Comparison of ENCODE assay signal across 17 cellular contexts in the genomic region with DNA sequence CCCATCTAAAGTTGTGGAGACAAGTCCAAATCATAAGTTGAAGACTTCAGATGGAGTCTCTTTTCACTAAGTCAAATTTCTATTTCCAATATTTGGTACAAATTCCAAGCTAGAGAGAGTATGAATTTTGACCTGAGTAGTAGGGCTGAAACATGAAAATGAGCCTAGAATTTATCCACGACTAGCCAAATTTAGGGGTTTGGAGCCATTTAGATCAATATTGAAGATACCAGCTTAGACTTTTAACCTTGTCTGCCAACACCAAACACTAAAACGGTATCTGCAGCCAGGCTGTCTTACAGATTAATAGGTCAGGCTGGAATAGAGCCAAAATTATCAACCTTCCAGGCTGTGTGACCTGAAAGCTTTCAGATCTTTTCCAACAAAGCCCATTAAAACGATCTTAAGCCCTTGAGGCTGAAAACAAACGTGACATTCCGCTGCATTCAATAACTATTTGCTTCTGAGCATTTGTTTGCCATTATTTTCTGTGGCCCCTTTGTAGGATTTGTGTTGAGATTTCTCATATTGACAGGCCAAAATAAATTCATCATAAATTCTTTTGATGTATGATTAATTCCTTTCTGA.
"Had no signal": no experiment of that assay in that cellular context is flagged by ENCODE, and none has a peak within 500 bp of the region (broad histone marks: within the 10 kb centered on the region; RNA-seq: fewer than 3 reads in every experiment).

No MANE protein-coding gene starts in this region.

- H3K27me3 ChIP-seq: adrenal gland, gastrocnemius medialis, heart left ventricle, ovary, sigmoid colon, upper lobe of right lung had no signal

- H3K36me3 ChIP-seq: adrenal gland, gastrocnemius medialis, heart left ventricle, ovary, sigmoid colon, thoracic aorta, upper lobe of right lung had no signal

- H3K4me3 ChIP-seq: adrenal gland, gastrocnemius medialis, heart left ventricle, ovary, sigmoid colon, thoracic aorta, upper lobe of right lung had no signal

- H3K4me1 ChIP-seq: adrenal gland, gastrocnemius medialis, heart left ventricle, sigmoid colon, upper lobe of right lung had no signal

- H3K9me3 ChIP-seq: gastrocnemius medialis, ovary, sigmoid colon, thoracic aorta, upper lobe of right lung had no signal

- DNase-seq: activated CD4-positive, alpha-beta T cell treated with anti-CD3 and anti-CD28 coated beads, Interleukin-2, amount 50 U/mL, for 1 hour; activated gamma-delta T cell treated with Interleukin-2 at 50 U/mL for 16 hours; adrenal gland; effector CD4-positive, alpha-beta T cell; gastrocnemius medialis; heart left ventricle; left ventricle myocardium superior; ovary; sigmoid colon; stimulated activated CD4-positive, alpha-beta T cell treated with anti-CD3 and anti-CD28 coated beads, Interleukin-4, amount 100 ng/mL, for 24 hours; T-helper 9 cell; upper lobe of right lung had no signal

- FAIRE-seq: bronchial epithelial cell had no signal

- ATAC-seq: activated naive CD4-positive, alpha-beta T cell treated with anti-CD3 and anti-CD28 coated beads, Interleukin-2, amount 50 U/mL, for 72 hours; esophagus mucosa; gastrocnemius medialis; heart left ventricle; left ventricle myocardium superior; stimulated activated effector memory CD8-positive, alpha-beta T cell treated with anti-CD3 and anti-CD28 coated beads, Interleukin-12 subunit alpha, Interleukin-12 subunit beta, amount 100 ng/mL, for 72 hours; upper lobe of right lung had no signal

- H3K27ac ChIP-seq: adrenal gland, gastrocnemius medialis, heart left ventricle, ovary, sigmoid colon, thoracic aorta, upper lobe of right lung had no signal
